1 cellular context compared by ENCODE assay signal in genomic region chr6:33248643-33248931, GRCh38.
A peak's percentile ranks its signal among the peaks of the same experiment; 100 is the strongest.
TF ChIP-seq lines count a peak whose summit lies in the region.

No MANE protein-coding gene starts in this region.

TF ChIP-seq in HepG2, 621 proteins besides CTCF, POLR2A, EP300 and RAD21 (continued from another document and continues in another):
- TF ChIP-seq, protein P1, sequence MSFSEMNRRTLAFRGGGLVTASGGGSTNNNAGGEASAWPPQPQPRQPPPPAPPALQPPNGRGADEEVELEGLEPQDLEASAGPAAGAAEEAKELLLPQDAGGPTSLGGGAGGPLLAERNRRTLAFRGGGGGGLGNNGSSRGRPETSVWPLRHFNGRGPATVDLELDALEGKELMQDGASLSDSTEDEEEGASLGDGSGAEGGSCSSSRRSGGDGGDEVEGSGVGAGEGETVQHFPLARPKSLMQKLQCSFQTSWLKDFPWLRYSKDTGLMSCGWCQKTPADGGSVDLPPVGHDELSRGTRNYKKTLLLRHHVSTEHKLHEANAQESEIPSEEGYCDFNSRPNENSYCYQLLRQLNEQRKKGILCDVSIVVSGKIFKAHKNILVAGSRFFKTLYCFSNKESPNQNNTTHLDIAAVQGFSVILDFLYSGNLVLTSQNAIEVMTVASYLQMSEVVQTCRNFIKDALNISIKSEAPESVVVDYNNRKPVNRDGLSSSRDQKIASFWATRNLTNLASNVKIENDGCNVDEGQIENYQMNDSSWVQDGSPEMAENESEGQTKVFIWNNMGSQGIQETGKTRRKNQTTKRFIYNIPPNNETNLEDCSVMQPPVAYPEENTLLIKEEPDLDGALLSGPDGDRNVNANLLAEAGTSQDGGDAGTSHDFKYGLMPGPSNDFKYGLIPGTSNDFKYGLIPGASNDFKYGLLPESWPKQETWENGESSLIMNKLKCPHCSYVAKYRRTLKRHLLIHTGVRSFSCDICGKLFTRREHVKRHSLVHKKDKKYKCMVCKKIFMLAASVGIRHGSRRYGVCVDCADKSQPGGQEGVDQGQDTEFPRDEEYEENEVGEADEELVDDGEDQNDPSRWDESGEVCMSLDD (CRISPR knock-in tag; IDR thresholded peaks at IDR 0.05; ENCODE audit: borderline replicate concordance), result no peak
- TF ChIP-seq NFATC3 (CRISPR knock-in tag; IDR thresholded peaks at IDR 0.05) (0 out of 2 replicates have a peak, but pooled peaks have one; percentile 31), DNMT1 (CRISPR knock-in tag; IDR thresholded peaks at IDR 0.05) (peak; percentile 4; the same call in 1 of the 2 replicates), ZNF670 (CRISPR knock-in tag; IDR thresholded peaks at IDR 0.05; ENCODE audit: borderline replicate concordance) (0 out of 2 replicates have a peak, but pooled peaks have one; percentile 72), ZNF362 (CRISPR knock-in tag; IDR thresholded peaks at IDR 0.05; ENCODE audit: borderline replicate concordance) (peak; percentile 43; the same call in 1 of the 2 replicates), ZMAT5 (CRISPR knock-in tag; IDR thresholded peaks at IDR 0.05; ENCODE audit: borderline replicate concordance, low read depth) (no peak), ESRRA (CRISPR knock-in tag; IDR thresholded peaks at IDR 0.05; ENCODE audit: low read depth) (no peak), ZNF576 (CRISPR knock-in tag; IDR thresholded peaks at IDR 0.05) (no peak), ZBTB49 (CRISPR knock-in tag; IDR thresholded peaks at IDR 0.05; ENCODE audit: borderline replicate concordance) (no peak), ATF5 (CRISPR knock-in tag; IDR thresholded peaks at IDR 0.05; ENCODE audit: low read depth) (peak; percentile 92), ZNF17 (CRISPR knock-in tag; IDR thresholded peaks at IDR 0.05) (no peak), SETDB1 (CRISPR knock-in tag; IDR thresholded peaks at IDR 0.05; ENCODE audit: borderline replicate concordance) (peak; percentile 35; the same call in 1 of the 2 replicates), KAT8 (CRISPR knock-in tag; IDR thresholded peaks at IDR 0.05) (no peak; the same call in 1 of the 2 replicates), U2AF2 (IDR thresholded peaks at IDR 0.05; ENCODE audit: low read depth, low read length) (0 out of 2 replicates have a peak, but pooled peaks have one; percentile 25), ZNF446 (CRISPR knock-in tag; IDR thresholded peaks at IDR 0.05) (no peak), ADNP (CRISPR knock-in tag; IDR thresholded peaks at IDR 0.05) (no peak), FIP1L1 (IDR thresholded peaks at IDR 0.05; ENCODE audit: borderline replicate concordance, insufficient read depth, low read depth, low read length) (no peak), ZNF3 (CRISPR knock-in tag; IDR thresholded peaks at IDR 0.05) (no peak), MEIS1 (CRISPR knock-in tag; IDR thresholded peaks at IDR 0.05; ENCODE audit: borderline replicate concordance) (no peak; the same call in 1 of the 2 replicates), ZNF138 (CRISPR knock-in tag; IDR thresholded peaks at IDR 0.05; ENCODE audit: low read depth) (no peak), XBP1 (CRISPR knock-in tag; IDR thresholded peaks at IDR 0.05) (no peak), HOXA5 (CRISPR knock-in tag; IDR thresholded peaks at IDR 0.05) (0 out of 2 replicates have a peak, but pooled peaks have one; percentile 16), RFXAP (CRISPR knock-in tag; IDR thresholded peaks at IDR 0.05; ENCODE audit: borderline replicate concordance) (no peak)
- TF ChIP-seq, protein P2, sequence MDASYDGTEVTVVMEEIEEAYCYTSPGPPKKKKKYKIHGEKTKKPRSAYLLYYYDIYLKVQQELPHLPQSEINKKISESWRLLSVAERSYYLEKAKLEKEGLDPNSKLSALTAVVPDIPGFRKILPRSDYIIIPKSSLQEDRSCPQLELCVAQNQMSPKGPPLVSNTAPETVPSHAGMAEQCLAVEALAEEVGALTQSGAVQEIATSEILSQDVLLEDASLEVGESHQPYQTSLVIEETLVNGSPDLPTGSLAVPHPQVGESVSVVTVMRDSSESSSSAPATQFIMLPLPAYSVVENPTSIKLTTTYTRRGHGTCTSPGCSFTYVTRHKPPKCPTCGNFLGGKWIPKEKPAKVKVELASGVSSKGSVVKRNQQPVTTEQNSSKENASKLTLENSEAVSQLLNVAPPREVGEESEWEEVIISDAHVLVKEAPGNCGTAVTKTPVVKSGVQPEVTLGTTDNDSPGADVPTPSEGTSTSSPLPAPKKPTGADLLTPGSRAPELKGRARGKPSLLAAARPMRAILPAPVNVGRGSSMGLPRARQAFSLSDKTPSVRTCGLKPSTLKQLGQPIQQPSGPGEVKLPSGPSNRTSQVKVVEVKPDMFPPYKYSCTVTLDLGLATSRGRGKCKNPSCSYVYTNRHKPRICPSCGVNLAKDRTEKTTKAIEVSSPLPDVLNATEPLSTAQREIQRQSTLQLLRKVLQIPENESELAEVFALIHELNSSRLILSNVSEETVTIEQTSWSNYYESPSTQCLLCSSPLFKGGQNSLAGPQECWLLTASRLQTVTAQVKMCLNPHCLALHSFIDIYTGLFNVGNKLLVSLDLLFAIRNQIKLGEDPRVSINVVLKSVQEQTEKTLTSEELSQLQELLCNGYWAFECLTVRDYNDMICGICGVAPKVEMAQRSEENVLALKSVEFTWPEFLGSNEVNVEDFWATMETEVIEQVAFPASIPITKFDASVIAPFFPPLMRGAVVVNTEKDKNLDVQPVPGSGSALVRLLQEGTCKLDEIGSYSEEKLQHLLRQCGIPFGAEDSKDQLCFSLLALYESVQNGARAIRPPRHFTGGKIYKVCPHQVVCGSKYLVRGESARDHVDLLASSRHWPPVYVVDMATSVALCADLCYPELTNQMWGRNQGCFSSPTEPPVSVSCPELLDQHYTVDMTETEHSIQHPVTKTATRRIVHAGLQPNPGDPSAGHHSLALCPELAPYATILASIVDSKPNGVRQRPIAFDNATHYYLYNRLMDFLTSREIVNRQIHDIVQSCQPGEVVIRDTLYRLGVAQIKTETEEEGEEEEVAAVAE (CRISPR knock-in tag; IDR thresholded peaks at IDR 0.05; ENCODE audit: borderline replicate concordance), result no peak
- TF ChIP-seq, protein P3, sequence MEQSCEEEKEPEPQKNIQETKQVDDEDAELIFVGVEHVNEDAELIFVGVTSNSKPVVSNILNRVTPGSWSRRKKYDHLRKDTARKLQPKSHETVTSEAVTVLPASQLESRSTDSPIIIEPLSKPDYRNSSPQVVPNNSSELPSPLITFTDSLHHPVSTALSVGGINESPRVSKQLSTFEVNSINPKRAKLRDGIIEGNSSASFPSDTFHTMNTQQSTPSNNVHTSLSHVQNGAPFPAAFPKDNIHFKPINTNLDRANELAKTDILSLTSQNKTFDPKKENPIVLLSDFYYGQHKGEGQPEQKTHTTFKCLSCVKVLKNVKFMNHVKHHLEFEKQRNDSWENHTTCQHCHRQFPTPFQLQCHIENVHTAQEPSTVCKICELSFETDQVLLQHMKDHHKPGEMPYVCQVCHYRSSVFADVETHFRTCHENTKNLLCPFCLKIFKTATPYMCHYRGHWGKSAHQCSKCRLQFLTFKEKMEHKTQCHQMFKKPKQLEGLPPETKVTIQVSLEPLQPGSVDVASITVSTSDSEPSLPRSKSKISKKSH (CRISPR knock-in tag; IDR thresholded peaks at IDR 0.05; ENCODE audit: borderline replicate concordance), result 0 out of 2 replicates have a peak, but pooled peaks have one; percentile 3
- TF ChIP-seq, protein P4, sequence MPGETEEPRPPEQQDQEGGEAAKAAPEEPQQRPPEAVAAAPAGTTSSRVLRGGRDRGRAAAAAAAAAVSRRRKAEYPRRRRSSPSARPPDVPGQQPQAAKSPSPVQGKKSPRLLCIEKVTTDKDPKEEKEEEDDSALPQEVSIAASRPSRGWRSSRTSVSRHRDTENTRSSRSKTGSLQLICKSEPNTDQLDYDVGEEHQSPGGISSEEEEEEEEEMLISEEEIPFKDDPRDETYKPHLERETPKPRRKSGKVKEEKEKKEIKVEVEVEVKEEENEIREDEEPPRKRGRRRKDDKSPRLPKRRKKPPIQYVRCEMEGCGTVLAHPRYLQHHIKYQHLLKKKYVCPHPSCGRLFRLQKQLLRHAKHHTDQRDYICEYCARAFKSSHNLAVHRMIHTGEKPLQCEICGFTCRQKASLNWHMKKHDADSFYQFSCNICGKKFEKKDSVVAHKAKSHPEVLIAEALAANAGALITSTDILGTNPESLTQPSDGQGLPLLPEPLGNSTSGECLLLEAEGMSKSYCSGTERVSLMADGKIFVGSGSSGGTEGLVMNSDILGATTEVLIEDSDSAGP (CRISPR knock-in tag; IDR thresholded peaks at IDR 0.05; ENCODE audit: borderline replicate concordance), result no peak
- TF ChIP-seq, protein P5, sequence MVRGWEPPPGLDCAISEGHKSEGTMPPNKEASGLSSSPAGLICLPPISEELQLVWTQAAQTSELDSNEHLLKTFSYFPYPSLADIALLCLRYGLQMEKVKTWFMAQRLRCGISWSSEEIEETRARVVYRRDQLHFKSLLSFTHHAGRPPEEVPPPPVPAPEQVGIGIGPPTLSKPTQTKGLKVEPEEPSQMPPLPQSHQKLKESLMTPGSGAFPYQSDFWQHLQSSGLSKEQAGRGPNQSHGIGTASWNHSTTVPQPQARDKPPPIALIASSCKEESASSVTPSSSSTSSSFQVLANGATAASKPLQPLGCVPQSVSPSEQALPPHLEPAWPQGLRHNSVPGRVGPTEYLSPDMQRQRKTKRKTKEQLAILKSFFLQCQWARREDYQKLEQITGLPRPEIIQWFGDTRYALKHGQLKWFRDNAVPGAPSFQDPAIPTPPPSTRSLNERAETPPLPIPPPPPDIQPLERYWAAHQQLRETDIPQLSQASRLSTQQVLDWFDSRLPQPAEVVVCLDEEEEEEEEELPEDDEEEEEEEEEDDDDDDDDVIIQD (CRISPR knock-in tag; IDR thresholded peaks at IDR 0.05; ENCODE audit: low read depth), result no peak
- TF ChIP-seq, protein P6, sequence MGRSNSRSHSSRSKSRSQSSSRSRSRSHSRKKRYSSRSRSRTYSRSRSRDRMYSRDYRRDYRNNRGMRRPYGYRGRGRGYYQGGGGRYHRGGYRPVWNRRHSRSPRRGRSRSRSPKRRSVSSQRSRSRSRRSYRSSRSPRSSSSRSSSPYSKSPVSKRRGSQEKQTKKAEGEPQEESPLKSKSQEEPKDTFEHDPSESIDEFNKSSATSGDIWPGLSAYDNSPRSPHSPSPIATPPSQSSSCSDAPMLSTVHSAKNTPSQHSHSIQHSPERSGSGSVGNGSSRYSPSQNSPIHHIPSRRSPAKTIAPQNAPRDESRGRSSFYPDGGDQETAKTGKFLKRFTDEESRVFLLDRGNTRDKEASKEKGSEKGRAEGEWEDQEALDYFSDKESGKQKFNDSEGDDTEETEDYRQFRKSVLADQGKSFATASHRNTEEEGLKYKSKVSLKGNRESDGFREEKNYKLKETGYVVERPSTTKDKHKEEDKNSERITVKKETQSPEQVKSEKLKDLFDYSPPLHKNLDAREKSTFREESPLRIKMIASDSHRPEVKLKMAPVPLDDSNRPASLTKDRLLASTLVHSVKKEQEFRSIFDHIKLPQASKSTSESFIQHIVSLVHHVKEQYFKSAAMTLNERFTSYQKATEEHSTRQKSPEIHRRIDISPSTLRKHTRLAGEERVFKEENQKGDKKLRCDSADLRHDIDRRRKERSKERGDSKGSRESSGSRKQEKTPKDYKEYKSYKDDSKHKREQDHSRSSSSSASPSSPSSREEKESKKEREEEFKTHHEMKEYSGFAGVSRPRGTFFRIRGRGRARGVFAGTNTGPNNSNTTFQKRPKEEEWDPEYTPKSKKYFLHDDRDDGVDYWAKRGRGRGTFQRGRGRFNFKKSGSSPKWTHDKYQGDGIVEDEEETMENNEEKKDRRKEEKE (IDR thresholded peaks at IDR 0.05), result no peak
- TF ChIP-seq, protein P7, sequence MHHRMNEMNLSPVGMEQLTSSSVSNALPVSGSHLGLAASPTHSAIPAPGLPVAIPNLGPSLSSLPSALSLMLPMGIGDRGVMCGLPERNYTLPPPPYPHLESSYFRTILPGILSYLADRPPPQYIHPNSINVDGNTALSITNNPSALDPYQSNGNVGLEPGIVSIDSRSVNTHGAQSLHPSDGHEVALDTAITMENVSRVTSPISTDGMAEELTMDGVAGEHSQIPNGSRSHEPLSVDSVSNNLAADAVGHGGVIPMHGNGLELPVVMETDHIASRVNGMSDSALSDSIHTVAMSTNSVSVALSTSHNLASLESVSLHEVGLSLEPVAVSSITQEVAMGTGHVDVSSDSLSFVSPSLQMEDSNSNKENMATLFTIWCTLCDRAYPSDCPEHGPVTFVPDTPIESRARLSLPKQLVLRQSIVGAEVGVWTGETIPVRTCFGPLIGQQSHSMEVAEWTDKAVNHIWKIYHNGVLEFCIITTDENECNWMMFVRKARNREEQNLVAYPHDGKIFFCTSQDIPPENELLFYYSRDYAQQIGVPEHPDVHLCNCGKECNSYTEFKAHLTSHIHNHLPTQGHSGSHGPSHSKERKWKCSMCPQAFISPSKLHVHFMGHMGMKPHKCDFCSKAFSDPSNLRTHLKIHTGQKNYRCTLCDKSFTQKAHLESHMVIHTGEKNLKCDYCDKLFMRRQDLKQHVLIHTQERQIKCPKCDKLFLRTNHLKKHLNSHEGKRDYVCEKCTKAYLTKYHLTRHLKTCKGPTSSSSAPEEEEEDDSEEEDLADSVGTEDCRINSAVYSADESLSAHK (CRISPR knock-in tag; IDR thresholded peaks at IDR 0.05; ENCODE audit: borderline replicate concordance), result no peak
